In genomic region chr2:67397143-67397986, GRCh38 we compare ENCODE assay signal across 1 cellular context.
A peak's percentile ranks its signal among the peaks of the same experiment; 100 is the strongest.
TF ChIP-seq lines count a peak whose summit lies in the region.

Gene ETAA1, plus strand, starts transcription at chr2:67397333. Its CDS starts 116 bp downstream, at chr2:67397449.

TF ChIP-seq in HepG2, 621 proteins besides CTCF, POLR2A, EP300 and RAD21 (continued from another document and continues in another):
- TF ChIP-seq, protein P1, sequence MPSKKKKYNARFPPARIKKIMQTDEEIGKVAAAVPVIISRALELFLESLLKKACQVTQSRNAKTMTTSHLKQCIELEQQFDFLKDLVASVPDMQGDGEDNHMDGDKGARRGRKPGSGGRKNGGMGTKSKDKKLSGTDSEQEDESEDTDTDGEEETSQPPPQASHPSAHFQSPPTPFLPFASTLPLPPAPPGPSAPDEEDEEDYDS (CRISPR knock-in tag; IDR thresholded peaks at IDR 0.05): peak; percentile 78
- no peak for TF ChIP-seq KDM3A (CRISPR knock-in tag; IDR thresholded peaks at IDR 0.05; ENCODE audit: low read depth)
- peak; percentile 81 for TF ChIP-seq ELF3 (CRISPR knock-in tag; IDR thresholded peaks at IDR 0.05)
- TF ChIP-seq POGZ (CRISPR knock-in tag; IDR thresholded peaks at IDR 0.05): peak; percentile 88
- 0 out of 2 replicates have a peak, but pooled peaks have one; percentile 15 for TF ChIP-seq CENPX (CRISPR knock-in tag; IDR thresholded peaks at IDR 0.05)
- no peak for TF ChIP-seq ZNF713 (CRISPR knock-in tag; IDR thresholded peaks at IDR 0.05)
- TF ChIP-seq, protein P2, sequence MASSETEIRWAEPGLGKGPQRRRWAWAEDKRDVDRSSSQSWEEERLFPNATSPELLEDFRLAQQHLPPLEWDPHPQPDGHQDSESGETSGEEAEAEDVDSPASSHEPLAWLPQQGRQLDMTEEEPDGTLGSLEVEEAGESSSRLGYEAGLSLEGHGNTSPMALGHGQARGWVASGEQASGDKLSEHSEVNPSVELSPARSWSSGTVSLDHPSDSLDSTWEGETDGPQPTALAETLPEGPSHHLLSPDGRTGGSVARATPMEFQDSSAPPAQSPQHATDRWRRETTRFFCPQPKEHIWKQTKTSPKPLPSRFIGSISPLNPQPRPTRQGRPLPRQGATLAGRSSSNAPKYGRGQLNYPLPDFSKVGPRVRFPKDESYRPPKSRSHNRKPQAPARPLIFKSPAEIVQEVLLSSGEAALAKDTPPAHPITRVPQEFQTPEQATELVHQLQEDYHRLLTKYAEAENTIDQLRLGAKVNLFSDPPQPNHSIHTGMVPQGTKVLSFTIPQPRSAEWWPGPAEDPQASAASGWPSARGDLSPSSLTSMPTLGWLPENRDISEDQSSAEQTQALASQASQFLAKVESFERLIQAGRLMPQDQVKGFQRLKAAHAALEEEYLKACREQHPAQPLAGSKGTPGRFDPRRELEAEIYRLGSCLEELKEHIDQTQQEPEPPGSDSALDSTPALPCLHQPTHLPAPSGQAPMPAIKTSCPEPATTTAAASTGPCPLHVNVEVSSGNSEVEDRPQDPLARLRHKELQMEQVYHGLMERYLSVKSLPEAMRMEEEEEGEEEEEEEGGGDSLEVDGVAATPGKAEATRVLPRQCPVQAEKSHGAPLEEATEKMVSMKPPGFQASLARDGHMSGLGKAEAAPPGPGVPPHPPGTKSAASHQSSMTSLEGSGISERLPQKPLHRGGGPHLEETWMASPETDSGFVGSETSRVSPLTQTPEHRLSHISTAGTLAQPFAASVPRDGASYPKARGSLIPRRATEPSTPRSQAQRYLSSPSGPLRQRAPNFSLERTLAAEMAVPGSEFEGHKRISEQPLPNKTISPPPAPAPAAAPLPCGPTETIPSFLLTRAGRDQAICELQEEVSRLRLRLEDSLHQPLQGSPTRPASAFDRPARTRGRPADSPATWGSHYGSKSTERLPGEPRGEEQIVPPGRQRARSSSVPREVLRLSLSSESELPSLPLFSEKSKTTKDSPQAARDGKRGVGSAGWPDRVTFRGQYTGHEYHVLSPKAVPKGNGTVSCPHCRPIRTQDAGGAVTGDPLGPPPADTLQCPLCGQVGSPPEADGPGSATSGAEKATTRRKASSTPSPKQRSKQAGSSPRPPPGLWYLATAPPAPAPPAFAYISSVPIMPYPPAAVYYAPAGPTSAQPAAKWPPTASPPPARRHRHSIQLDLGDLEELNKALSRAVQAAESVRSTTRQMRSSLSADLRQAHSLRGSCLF (CRISPR knock-in tag; IDR thresholded peaks at IDR 0.05; ENCODE audit: borderline replicate concordance): no peak
- no peak for TF ChIP-seq CHD4 (IDR thresholded peaks at IDR 0.05; ENCODE audit: borderline replicate concordance, low read length)
- TF ChIP-seq, protein P3, sequence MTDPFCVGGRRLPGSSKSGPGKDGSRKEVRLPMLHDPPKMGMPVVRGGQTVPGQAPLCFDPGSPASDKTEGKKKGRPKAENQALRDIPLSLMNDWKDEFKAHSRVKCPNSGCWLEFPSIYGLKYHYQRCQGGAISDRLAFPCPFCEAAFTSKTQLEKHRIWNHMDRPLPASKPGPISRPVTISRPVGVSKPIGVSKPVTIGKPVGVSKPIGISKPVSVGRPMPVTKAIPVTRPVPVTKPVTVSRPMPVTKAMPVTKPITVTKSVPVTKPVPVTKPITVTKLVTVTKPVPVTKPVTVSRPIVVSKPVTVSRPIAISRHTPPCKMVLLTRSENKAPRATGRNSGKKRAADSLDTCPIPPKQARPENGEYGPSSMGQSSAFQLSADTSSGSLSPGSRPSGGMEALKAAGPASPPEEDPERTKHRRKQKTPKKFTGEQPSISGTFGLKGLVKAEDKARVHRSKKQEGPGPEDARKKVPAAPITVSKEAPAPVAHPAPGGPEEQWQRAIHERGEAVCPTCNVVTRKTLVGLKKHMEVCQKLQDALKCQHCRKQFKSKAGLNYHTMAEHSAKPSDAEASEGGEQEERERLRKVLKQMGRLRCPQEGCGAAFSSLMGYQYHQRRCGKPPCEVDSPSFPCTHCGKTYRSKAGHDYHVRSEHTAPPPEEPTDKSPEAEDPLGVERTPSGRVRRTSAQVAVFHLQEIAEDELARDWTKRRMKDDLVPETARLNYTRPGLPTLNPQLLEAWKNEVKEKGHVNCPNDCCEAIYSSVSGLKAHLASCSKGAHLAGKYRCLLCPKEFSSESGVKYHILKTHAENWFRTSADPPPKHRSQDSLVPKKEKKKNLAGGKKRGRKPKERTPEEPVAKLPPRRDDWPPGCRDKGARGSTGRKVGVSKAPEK (CRISPR knock-in tag; IDR thresholded peaks at IDR 0.05; ENCODE audit: borderline replicate concordance): no peak
- TF ChIP-seq ZNF264 (CRISPR knock-in tag; IDR thresholded peaks at IDR 0.05): no peak
- no peak for TF ChIP-seq PRPF4 (IDR thresholded peaks at IDR 0.05; ENCODE audit: low read depth, low read length, poor library complexity, severe bottlenecking)
- TF ChIP-seq TRAFD1 (CRISPR knock-in tag; IDR thresholded peaks at IDR 0.05; ENCODE audit: borderline replicate concordance): no peak
- no peak for TF ChIP-seq CREB3 (CRISPR knock-in tag; IDR thresholded peaks at IDR 0.05)
- no peak for TF ChIP-seq NCOR1 (IDR thresholded peaks at IDR 0.05; ENCODE audit: borderline replicate concordance, low read length)
- TF ChIP-seq ZNF839 (CRISPR knock-in tag; IDR thresholded peaks at IDR 0.05; ENCODE audit: borderline replicate concordance): no peak
- TF ChIP-seq ZNF460 (CRISPR knock-in tag; IDR thresholded peaks at IDR 0.05; ENCODE audit: borderline replicate concordance): peak; percentile 22; the same call in 1 of the 2 replicates
- TF ChIP-seq, protein P4, sequence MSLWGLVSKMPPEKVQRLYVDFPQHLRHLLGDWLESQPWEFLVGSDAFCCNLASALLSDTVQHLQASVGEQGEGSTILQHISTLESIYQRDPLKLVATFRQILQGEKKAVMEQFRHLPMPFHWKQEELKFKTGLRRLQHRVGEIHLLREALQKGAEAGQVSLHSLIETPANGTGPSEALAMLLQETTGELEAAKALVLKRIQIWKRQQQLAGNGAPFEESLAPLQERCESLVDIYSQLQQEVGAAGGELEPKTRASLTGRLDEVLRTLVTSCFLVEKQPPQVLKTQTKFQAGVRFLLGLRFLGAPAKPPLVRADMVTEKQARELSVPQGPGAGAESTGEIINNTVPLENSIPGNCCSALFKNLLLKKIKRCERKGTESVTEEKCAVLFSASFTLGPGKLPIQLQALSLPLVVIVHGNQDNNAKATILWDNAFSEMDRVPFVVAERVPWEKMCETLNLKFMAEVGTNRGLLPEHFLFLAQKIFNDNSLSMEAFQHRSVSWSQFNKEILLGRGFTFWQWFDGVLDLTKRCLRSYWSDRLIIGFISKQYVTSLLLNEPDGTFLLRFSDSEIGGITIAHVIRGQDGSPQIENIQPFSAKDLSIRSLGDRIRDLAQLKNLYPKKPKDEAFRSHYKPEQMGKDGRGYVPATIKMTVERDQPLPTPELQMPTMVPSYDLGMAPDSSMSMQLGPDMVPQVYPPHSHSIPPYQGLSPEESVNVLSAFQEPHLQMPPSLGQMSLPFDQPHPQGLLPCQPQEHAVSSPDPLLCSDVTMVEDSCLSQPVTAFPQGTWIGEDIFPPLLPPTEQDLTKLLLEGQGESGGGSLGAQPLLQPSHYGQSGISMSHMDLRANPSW (CRISPR knock-in tag; IDR thresholded peaks at IDR 0.05; ENCODE audit: borderline replicate concordance): no peak
- TF ChIP-seq, protein P5, sequence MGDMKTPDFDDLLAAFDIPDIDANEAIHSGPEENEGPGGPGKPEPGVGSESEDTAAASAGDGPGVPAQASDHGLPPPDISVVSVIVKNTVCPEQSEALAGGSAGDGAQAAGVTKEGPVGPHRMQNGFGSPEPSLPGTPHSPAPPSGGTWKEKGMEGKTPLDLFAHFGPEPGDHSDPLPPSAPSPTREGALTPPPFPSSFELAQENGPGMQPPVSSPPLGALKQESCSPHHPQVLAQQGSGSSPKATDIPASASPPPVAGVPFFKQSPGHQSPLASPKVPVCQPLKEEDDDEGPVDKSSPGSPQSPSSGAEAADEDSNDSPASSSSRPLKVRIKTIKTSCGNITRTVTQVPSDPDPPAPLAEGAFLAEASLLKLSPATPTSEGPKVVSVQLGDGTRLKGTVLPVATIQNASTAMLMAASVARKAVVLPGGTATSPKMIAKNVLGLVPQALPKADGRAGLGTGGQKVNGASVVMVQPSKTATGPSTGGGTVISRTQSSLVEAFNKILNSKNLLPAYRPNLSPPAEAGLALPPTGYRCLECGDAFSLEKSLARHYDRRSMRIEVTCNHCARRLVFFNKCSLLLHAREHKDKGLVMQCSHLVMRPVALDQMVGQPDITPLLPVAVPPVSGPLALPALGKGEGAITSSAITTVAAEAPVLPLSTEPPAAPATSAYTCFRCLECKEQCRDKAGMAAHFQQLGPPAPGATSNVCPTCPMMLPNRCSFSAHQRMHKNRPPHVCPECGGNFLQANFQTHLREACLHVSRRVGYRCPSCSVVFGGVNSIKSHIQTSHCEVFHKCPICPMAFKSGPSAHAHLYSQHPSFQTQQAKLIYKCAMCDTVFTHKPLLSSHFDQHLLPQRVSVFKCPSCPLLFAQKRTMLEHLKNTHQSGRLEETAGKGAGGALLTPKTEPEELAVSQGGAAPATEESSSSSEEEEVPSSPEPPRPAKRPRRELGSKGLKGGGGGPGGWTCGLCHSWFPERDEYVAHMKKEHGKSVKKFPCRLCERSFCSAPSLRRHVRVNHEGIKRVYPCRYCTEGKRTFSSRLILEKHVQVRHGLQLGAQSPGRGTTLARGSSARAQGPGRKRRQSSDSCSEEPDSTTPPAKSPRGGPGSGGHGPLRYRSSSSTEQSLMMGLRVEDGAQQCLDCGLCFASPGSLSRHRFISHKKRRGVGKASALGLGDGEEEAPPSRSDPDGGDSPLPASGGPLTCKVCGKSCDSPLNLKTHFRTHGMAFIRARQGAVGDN (CRISPR knock-in tag; IDR thresholded peaks at IDR 0.05): peak; percentile 85
- TF ChIP-seq, protein P6, sequence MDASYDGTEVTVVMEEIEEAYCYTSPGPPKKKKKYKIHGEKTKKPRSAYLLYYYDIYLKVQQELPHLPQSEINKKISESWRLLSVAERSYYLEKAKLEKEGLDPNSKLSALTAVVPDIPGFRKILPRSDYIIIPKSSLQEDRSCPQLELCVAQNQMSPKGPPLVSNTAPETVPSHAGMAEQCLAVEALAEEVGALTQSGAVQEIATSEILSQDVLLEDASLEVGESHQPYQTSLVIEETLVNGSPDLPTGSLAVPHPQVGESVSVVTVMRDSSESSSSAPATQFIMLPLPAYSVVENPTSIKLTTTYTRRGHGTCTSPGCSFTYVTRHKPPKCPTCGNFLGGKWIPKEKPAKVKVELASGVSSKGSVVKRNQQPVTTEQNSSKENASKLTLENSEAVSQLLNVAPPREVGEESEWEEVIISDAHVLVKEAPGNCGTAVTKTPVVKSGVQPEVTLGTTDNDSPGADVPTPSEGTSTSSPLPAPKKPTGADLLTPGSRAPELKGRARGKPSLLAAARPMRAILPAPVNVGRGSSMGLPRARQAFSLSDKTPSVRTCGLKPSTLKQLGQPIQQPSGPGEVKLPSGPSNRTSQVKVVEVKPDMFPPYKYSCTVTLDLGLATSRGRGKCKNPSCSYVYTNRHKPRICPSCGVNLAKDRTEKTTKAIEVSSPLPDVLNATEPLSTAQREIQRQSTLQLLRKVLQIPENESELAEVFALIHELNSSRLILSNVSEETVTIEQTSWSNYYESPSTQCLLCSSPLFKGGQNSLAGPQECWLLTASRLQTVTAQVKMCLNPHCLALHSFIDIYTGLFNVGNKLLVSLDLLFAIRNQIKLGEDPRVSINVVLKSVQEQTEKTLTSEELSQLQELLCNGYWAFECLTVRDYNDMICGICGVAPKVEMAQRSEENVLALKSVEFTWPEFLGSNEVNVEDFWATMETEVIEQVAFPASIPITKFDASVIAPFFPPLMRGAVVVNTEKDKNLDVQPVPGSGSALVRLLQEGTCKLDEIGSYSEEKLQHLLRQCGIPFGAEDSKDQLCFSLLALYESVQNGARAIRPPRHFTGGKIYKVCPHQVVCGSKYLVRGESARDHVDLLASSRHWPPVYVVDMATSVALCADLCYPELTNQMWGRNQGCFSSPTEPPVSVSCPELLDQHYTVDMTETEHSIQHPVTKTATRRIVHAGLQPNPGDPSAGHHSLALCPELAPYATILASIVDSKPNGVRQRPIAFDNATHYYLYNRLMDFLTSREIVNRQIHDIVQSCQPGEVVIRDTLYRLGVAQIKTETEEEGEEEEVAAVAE (CRISPR knock-in tag; IDR thresholded peaks at IDR 0.05; ENCODE audit: borderline replicate concordance): peak; percentile 77
- no peak for TF ChIP-seq ATAD3A (CRISPR knock-in tag; IDR thresholded peaks at IDR 0.05)
- TF ChIP-seq, protein P7, sequence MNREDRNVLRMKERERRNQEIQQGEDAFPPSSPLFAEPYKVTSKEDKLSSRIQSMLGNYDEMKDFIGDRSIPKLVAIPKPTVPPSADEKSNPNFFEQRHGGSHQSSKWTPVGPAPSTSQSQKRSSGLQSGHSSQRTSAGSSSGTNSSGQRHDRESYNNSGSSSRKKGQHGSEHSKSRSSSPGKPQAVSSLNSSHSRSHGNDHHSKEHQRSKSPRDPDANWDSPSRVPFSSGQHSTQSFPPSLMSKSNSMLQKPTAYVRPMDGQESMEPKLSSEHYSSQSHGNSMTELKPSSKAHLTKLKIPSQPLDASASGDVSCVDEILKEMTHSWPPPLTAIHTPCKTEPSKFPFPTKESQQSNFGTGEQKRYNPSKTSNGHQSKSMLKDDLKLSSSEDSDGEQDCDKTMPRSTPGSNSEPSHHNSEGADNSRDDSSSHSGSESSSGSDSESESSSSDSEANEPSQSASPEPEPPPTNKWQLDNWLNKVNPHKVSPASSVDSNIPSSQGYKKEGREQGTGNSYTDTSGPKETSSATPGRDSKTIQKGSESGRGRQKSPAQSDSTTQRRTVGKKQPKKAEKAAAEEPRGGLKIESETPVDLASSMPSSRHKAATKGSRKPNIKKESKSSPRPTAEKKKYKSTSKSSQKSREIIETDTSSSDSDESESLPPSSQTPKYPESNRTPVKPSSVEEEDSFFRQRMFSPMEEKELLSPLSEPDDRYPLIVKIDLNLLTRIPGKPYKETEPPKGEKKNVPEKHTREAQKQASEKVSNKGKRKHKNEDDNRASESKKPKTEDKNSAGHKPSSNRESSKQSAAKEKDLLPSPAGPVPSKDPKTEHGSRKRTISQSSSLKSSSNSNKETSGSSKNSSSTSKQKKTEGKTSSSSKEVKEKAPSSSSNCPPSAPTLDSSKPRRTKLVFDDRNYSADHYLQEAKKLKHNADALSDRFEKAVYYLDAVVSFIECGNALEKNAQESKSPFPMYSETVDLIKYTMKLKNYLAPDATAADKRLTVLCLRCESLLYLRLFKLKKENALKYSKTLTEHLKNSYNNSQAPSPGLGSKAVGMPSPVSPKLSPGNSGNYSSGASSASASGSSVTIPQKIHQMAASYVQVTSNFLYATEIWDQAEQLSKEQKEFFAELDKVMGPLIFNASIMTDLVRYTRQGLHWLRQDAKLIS (CRISPR knock-in tag; IDR thresholded peaks at IDR 0.05): no peak
- no peak for TF ChIP-seq ZKSCAN8 (CRISPR knock-in tag; IDR thresholded peaks at IDR 0.05; ENCODE audit: borderline replicate concordance)
